ENCODE assay signal across 15 cellular contexts in the genomic region with DNA sequence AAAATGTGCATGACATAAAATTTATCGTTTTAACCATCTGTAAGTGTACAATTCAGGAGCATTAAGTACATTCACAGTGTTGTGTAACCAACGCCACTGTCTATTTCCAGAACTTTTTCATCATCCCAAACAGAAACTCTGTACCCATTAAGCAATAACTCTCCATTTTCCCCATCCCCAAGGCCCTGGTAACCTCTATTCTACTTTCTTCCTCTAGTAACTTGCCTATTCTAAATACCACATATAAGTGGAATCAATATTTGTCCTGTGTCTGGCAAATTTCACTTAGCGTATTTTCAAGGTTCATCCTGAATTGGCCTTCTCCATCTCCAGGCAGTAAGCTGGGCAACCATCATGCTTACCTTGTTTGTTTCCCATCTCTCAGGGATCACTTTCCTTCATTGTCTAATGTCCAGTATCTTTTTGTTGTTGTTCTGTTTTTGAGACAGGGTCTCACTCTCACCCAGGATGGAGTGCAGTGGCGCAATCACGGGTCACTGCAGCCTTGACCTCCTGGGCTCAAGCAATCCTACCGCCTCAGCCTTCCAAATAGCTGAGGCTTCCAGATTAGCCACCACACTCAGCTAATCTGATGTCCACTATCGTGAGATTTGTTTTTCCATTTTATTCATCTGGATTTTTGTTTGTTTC. TPM values are rescaled to one million over a fixed set of nuclear protein-coding genes. Genes with fewer than 3 reads are reported as not detected.
DNase-seq lines count a peak whose midpoint lies in the region; ATAC-seq, FAIRE-seq and TF ChIP-seq lines count a peak whose summit lies in the region.
"Had no signal": no experiment of that assay in that cellular context is flagged by ENCODE, and none has a peak within 500 bp of the region (broad histone marks: within the 10 kb centered on the region; RNA-seq: fewer than 3 reads in every experiment).

No MANE protein-coding gene starts in this region.

- no peaks in the 10 kb centered on the region for H3K9me1 ChIP-seq in K562 (ENCODE audit: control insufficient read depth, insufficient read depth, low read length)

- POLR2A ChIA-PET in K562 (lab: Yijun Ruan, JAX) = no interaction called here

- in situ Hi-C loops in K562 (cut with MboI) = no loop called here

- no peak overlapping the region for H3K9ac ChIP-seq in K562 (ENCODE audit: insufficient read depth in 1 of 2, low read depth in 2 of 2, low read length in 2 of 2)

- H3K27ac ChIP-seq in K562 (ENCODE audit: extremely low read depth, low read depth, low read length) (no peak overlapping the region), right lobe of liver (peak overlapping the region in 2 of 3 donors; percentile 64 to 77)
- H3K27ac ChIP-seq: 22Rv1, C4-2B had no signal

- H3K4me1 ChIP-seq in K562 (replicated peaks in 1 of 2; ENCODE audit: control insufficient read depth in 2 of 2, insufficient read depth in 2 of 2, low read length in 2 of 2) (no peaks in the 10 kb centered on the region), right lobe of liver (peaks cover 0 to 9% (median 0%) of the 10 kb centered on the region in 4 donors)

- H4K20me1 ChIP-seq in K562 (replicated peaks; ENCODE audit: control insufficient read depth, insufficient read depth, low read length) = no peaks in the 10 kb centered on the region

- H3K79me2 ChIP-seq in K562 (ENCODE audit: control insufficient read depth, insufficient read depth, low read length) = no peaks in the 10 kb centered on the region

- no peak overlapping the region for H2AFZ ChIP-seq in K562 (ENCODE audit: low read depth, low read length)

- no peak overlapping the region for H3K4me2 ChIP-seq in K562 (ENCODE audit: insufficient read depth, low read length)

- no TSS peak for BruUV-seq in K562 (replicated peaks; lab: Mats Ljungman, UMichigan)

- no peaks in the 10 kb centered on the region for H3K36me3 ChIP-seq in K562 (ENCODE audit: control insufficient read depth, insufficient read depth, low read length)
- H3K36me3 ChIP-seq in right lobe of liver = no peaks in the 10 kb centered on the region

- TF ChIP-seq RAD21 in K562 (CRISPR knock-in tag; conservative IDR thresholded peaks at IDR 0.05 in 1 of 2, IDR thresholded peaks at IDR 0.05 in 1 of 2) = no peak

- 12% methylated on average over 7 of the region's 7 CpGs for WGBS in K562 (ENCODE audit: insufficient coverage, low coverage, missing lambda C conversion rate)
- 45% methylated on average over 7 of the region's 7 CpGs for WGBS in right lobe of liver (ENCODE audit: insufficient coverage, low coverage, low lambda C conversion rate, missing lambda C conversion rate)

- FAIRE-seq in K562 (lab: Jason Lieb, UNC) = no peak

- CTCF ChIA-PET in K562 (lab: Yijun Ruan, JAX; ENCODE audit: low intra/inter-chr PET ratio) = no interaction called here

- no peak for TF ChIP-seq CTCF in K562 (IDR thresholded peaks at IDR 0.05 in 2 of 3, conservative IDR thresholded peaks at IDR 0.05 in 1 of 3; ENCODE audit: insufficient read depth in 2 of 3, low read depth in 1 of 3, low read length in 3 of 3)
- TF ChIP-seq CTCF in right lobe of liver (IDR thresholded peaks at IDR 0.05) = no peak

- ATAC-seq in K562 (no peak), right lobe of liver (peak; percentile 81 to 90 (median 84))
- ATAC-seq: PC-3 had no signal

- H3K27me3 ChIP-seq in K562 (ENCODE audit: control insufficient read depth in 2 of 2, insufficient read depth in 2 of 2, low read length in 2 of 2) (no peaks in the 10 kb centered on the region), right lobe of liver (no peaks in the 10 kb centered on the region)

- intact Hi-C loops in K562 (cut with micrococcal nuclease) = no loop called here
- intact Hi-C loops in right lobe of liver (cut with DNase I) = no loop called here

- H3K4me3 ChIP-seq in K562 (no peak overlapping the region), right lobe of liver (no peak overlapping the region)

- peak; percentile 3 for DNase-seq in NOMO-1 treated with dmso at 0.1 percent for 144 hours (lab: John Stamatoyannopoulos, UW; ENCODE audit: unreplicated experiment)
- no peak for DNase-seq in NOMO-1 treated with DMSO at 0.1 percent for 48 hours (lab: John Stamatoyannopoulos, UW; ENCODE audit: unreplicated experiment)
- DNase-seq in K562 (ENCODE audit: extremely low read depth in 1 of 4, low spot score in 3 of 4) = no peak
- DNase-seq in right lobe of liver = peak in 2 of 3 donors; percentile 59 to 76
- DNase-seq in NCI-H524 treated with DMSO at 0.1 percent for 48 hours (lab: John Stamatoyannopoulos, UW) = no peak
- DNase-seq in NCI-H2081 (lab: John Stamatoyannopoulos, UW) = no peak
- DNase-seq: DMS79; NCI-H1092 treated with DMSO at 0.1 percent for 48 hours; NCI-H748 treated with DMSO at 0.1 percent for 48 hours; NK-92 treated with Interleukin-12 subunit alpha and Interleukin-12 subunit beta, amount 100 ng/mL, for 24 hours; PC-3; RPMI8226; SHP77 treated with DMSO at 0.1 percent for 48 hours had no signal

- no peak for TF ChIP-seq EP300 in K562 (IDR thresholded peaks at IDR 0.05; ENCODE audit: low read length)

- H3K9me3 ChIP-seq in K562 (replicated peaks; ENCODE audit: control insufficient read depth, insufficient read depth, low read depth, low read length) (no peaks in the 10 kb centered on the region), right lobe of liver (no peaks in the 10 kb centered on the region)

- TF ChIP-seq POLR2A in K562 (conservative IDR thresholded peaks at IDR 0.05) (no peak), right lobe of liver (IDR thresholded peaks at IDR 0.05) (no peak)

RNA-seq across cellular contexts. Expression of gene GRIPAP1, which starts 17.7 kb away (rescaled TPM):
- 195 and 197 TPM in 2 replicates for total RNA-seq in K562 (2011; cell fraction: chromatin; rRNA removed; ENCODE audit: low replicate concordance)
- 52.9 and 55.0 TPM in 2 replicates for total RNA-seq in K562 (2011; cell fraction: nucleolus; rRNA removed)
- 112 and 180 TPM in 2 replicates for total RNA-seq in K562 (2011; cell fraction: nucleoplasm; rRNA removed)
- total RNA-seq in K562 (2014; rRNA removed) = 21.7 and 24.0 TPM in 2 replicates
- total RNA-seq in K562 (2014; rRNA removed; fragmentation: Illumina TruSeq; extraction: Trizol) = 15.3 and 16.2 TPM in 2 replicates
- 18.4 and 20.8 TPM in 2 replicates for total RNA-seq in K562 (2015; rRNA removed; fragmentation: Illumina TruSeq; extraction: Trizol)
- total RNA-seq in K562 (2021) = 27.4 and 37.5 TPM in 2 replicates
- 28.8 and 31.9 TPM in 2 replicates for polyA plus RNA-seq in K562 (2011; rRNA removed)
- 15.3 and 19.5 TPM in 2 replicates for polyA plus RNA-seq in K562 (2011; cell fraction: cytosol; rRNA removed)
- polyA plus RNA-seq in K562 (2011; cell fraction: nucleus; rRNA removed) = 159 and 162 TPM in 2 replicates
- polyA plus RNA-seq in K562 (2012) = 26.9 and 43.0 TPM in 2 replicates
- polyA plus RNA-seq in K562 (2014; fragmentation: Illumina TruSeq; extraction: Trizol) = 27.3 and 31.0 TPM in 2 replicates
- polyA plus RNA-seq in K562 (2014; fragmentation: Nextera tagmentation; extraction: Ambion mirVana) = 1 to 10 TPM; 4.1 to 4.6 TPM
- polyA plus RNA-seq in K562 (2014; rRNA removed) = 41.6 and 42.4 TPM in 2 replicates
- 26.0 and 41.0 TPM in 2 replicates for polyA minus RNA-seq in K562 (2011; rRNA and poly(A)+ RNA removed)
- 7.2 and 8.1 TPM in 2 replicates for polyA minus RNA-seq in K562 (2011; cell fraction: cytosol; rRNA and poly(A)+ RNA removed)
- polyA minus RNA-seq in K562 (2011; cell fraction: nucleus; rRNA and poly(A)+ RNA removed) = 21.1 and 50.1 TPM in 2 replicates
- 10 to 100 TPM; 15.3 to 32.1 (median 22.0) TPM for total RNA-seq in right lobe of liver

RNA-seq across cellular contexts. Expression of gene TFE3, which starts 23.4 kb away (rescaled TPM):
- total RNA-seq in K562 (2011; cell fraction: chromatin; rRNA removed; ENCODE audit: low replicate concordance) = 40.6 and 53.3 TPM in 2 replicates
- 26.7 and 35.2 TPM in 2 replicates for total RNA-seq in K562 (2011; cell fraction: nucleolus; rRNA removed)
- 33.7 and 52.6 TPM in 2 replicates for total RNA-seq in K562 (2011; cell fraction: nucleoplasm; rRNA removed)
- total RNA-seq in K562 (2014; rRNA removed) (15.9 and 20.8 TPM in 2 replicates), K562 (2014; rRNA removed; fragmentation: Illumina TruSeq; extraction: Trizol) (8.4 and 9.5 TPM in 2 replicates), K562 (2015; rRNA removed; fragmentation: Illumina TruSeq; extraction: Trizol) (11.8 and 11.9 TPM in 2 replicates), K562 (2021) (16.9 and 20.3 TPM in 2 replicates), right lobe of liver (10 to 100 TPM; 14.9 to 43.3 (median 23.3) TPM)
- polyA plus RNA-seq in K562 (2011; rRNA removed) (10.5 and 11.2 TPM in 2 replicates), K562 (2014; fragmentation: Illumina TruSeq; extraction: Trizol) (18.7 and 20.6 TPM in 2 replicates), K562 (2014; fragmentation: Nextera tagmentation; extraction: Ambion mirVana) (1 to 10 TPM; 1.9 to 3.8 TPM), K562 (2014; rRNA removed) (14.8 and 15.1 TPM in 2 replicates)
- polyA plus RNA-seq in K562 (2011; cell fraction: cytosol; rRNA removed) = 13.1 and 28.0 TPM in 2 replicates
- 11.2 and 20.3 TPM in 2 replicates for polyA plus RNA-seq in K562 (2011; cell fraction: nucleus; rRNA removed)
- 18.1 and 29.3 TPM in 2 replicates for polyA plus RNA-seq in K562 (2012)
- polyA minus RNA-seq in K562 (2011; rRNA and poly(A)+ RNA removed) = 15.7 and 26.0 TPM in 2 replicates
- 22.6 and 27.9 TPM in 2 replicates for polyA minus RNA-seq in K562 (2011; cell fraction: cytosol; rRNA and poly(A)+ RNA removed)
- 12.1 and 15.5 TPM in 2 replicates for polyA minus RNA-seq in K562 (2011; cell fraction: nucleus; rRNA and poly(A)+ RNA removed)

RNA-seq across cellular contexts. Expression of gene CCDC120, which starts 39.1 kb away (rescaled TPM):
- total RNA-seq in K562 (2011; cell fraction: chromatin; rRNA removed; ENCODE audit: low replicate concordance) = 4.7 and 8.2 TPM in 2 replicates
- 2.5 and 2.9 TPM in 2 replicates for total RNA-seq in K562 (2011; cell fraction: nucleolus; rRNA removed)
- 4.4 and 7.8 TPM in 2 replicates for total RNA-seq in K562 (2011; cell fraction: nucleoplasm; rRNA removed)
- total RNA-seq in K562 (2014; rRNA removed) = 0.77 and 1.1 TPM in 2 replicates
- 0.22 and 0.29 TPM in 2 replicates for total RNA-seq in K562 (2014; rRNA removed; fragmentation: Illumina TruSeq; extraction: Trizol)
- 0.40 and 0.57 TPM in 2 replicates for total RNA-seq in K562 (2015; rRNA removed; fragmentation: Illumina TruSeq; extraction: Trizol)
- total RNA-seq in K562 (2021) = 3.1 and 3.6 TPM in 2 replicates
- polyA plus RNA-seq in K562 (2011; rRNA removed) = 0.54 and 1.3 TPM in 2 replicates
- 0.74 and 0.97 TPM in 2 replicates for polyA plus RNA-seq in K562 (2011; cell fraction: cytosol; rRNA removed)
- polyA plus RNA-seq in K562 (2011; cell fraction: nucleus; rRNA removed) = 3.4 and 4.4 TPM in 2 replicates
- polyA plus RNA-seq in K562 (2012) = 1.9 and 3.0 TPM in 2 replicates
- polyA plus RNA-seq in K562 (2014; fragmentation: Illumina TruSeq; extraction: Trizol) = 1.9 and 2.0 TPM in 2 replicates
- under 1 TPM; 0.13 to 0.14 TPM for polyA plus RNA-seq in K562 (2014; fragmentation: Nextera tagmentation; extraction: Ambion mirVana)
- 1.3 and 2.2 TPM in 2 replicates for polyA plus RNA-seq in K562 (2014; rRNA removed)
- polyA minus RNA-seq in K562 (2011; rRNA and poly(A)+ RNA removed) = 0.32 and 0.51 TPM in 2 replicates
- polyA minus RNA-seq in K562 (2011; cell fraction: cytosol; rRNA and poly(A)+ RNA removed) = 0.48 and 0.64 TPM in 2 replicates
- polyA minus RNA-seq in K562 (2011; cell fraction: nucleus; rRNA and poly(A)+ RNA removed) = 0.67 and 0.78 TPM in 2 replicates
- total RNA-seq in right lobe of liver = 10 to 100 TPM in 1 of 6 experiments, 1 to 10 TPM in 5; 3.3 to 12.1 (median 4.5) TPM

RNA-seq across cellular contexts. Expression of gene KCND1, which starts 48.1 kb away (rescaled TPM):
- total RNA-seq in K562 (2011; cell fraction: chromatin; rRNA removed; ENCODE audit: low replicate concordance) = 6.1 and 10.2 TPM in 2 replicates
- 3.3 and 3.7 TPM in 2 replicates for total RNA-seq in K562 (2011; cell fraction: nucleolus; rRNA removed)
- 4.0 and 5.6 TPM in 2 replicates for total RNA-seq in K562 (2011; cell fraction: nucleoplasm; rRNA removed)
- total RNA-seq in K562 (2014; rRNA removed) (0.20 TPM in 1 of 2 replicates, not detected in the other), K562 (2014; rRNA removed; fragmentation: Illumina TruSeq; extraction: Trizol) (0.16 and 0.22 TPM in 2 replicates), K562 (2015; rRNA removed; fragmentation: Illumina TruSeq; extraction: Trizol) (0.19 and 0.36 TPM in 2 replicates), K562 (2021) (0.75 and 0.83 TPM in 2 replicates), right lobe of liver (1 to 10 TPM in 1 of 6 experiments, under 1 TPM in 5; 0.31 to 1.2 (median 0.46) TPM)
- polyA plus RNA-seq in K562 (2011; rRNA removed) (0.42 and 0.72 TPM in 2 replicates), K562 (2014; fragmentation: Illumina TruSeq; extraction: Trizol) (0.78 and 0.83 TPM in 2 replicates), K562 (2014; fragmentation: Nextera tagmentation; extraction: Ambion mirVana) (under 1 TPM; 0.06 to 0.14 TPM), K562 (2014; rRNA removed) (0.39 and 0.60 TPM in 2 replicates)
- 0.31 and 0.49 TPM in 2 replicates for polyA plus RNA-seq in K562 (2011; cell fraction: cytosol; rRNA removed)
- 5.4 and 6.7 TPM in 2 replicates for polyA plus RNA-seq in K562 (2011; cell fraction: nucleus; rRNA removed)
- polyA plus RNA-seq in K562 (2012) = 0.76 and 3.4 TPM in 2 replicates
- 0.32 and 0.51 TPM in 2 replicates for polyA minus RNA-seq in K562 (2011; rRNA and poly(A)+ RNA removed)
- 0.48 TPM in 1 of 2 replicates, not detected in the other for polyA minus RNA-seq in K562 (2011; cell fraction: cytosol; rRNA and poly(A)+ RNA removed)
- 0.67 and 1.00 TPM in 2 replicates for polyA minus RNA-seq in K562 (2011; cell fraction: nucleus; rRNA and poly(A)+ RNA removed)

RNA-seq across cellular contexts. Expression of gene PRAF2, which starts 54.1 kb away (rescaled TPM):
- 7.1 and 19.3 TPM in 2 replicates for total RNA-seq in K562 (2011; cell fraction: chromatin; rRNA removed; ENCODE audit: low replicate concordance)
- total RNA-seq in K562 (2011; cell fraction: nucleolus; rRNA removed) = 10.7 and 13.4 TPM in 2 replicates
- total RNA-seq in K562 (2011; cell fraction: nucleoplasm; rRNA removed) = 11.1 and 15.0 TPM in 2 replicates
- total RNA-seq in K562 (2014; rRNA removed) = 2.0 and 2.4 TPM in 2 replicates
- 0.55 and 0.64 TPM in 2 replicates for total RNA-seq in K562 (2014; rRNA removed; fragmentation: Illumina TruSeq; extraction: Trizol)
- total RNA-seq in K562 (2015; rRNA removed; fragmentation: Illumina TruSeq; extraction: Trizol) = 0.75 and 1.2 TPM in 2 replicates
- total RNA-seq in K562 (2021) = 2.8 and 3.8 TPM in 2 replicates
- polyA plus RNA-seq in K562 (2011; rRNA removed) = 2.5 and 5.3 TPM in 2 replicates
- 2.9 and 4.7 TPM in 2 replicates for polyA plus RNA-seq in K562 (2011; cell fraction: cytosol; rRNA removed)
- 23.9 and 40.4 TPM in 2 replicates for polyA plus RNA-seq in K562 (2011; cell fraction: nucleus; rRNA removed)
- polyA plus RNA-seq in K562 (2012) = 2.3 and 14.7 TPM in 2 replicates
- 3.6 and 3.7 TPM in 2 replicates for polyA plus RNA-seq in K562 (2014; fragmentation: Illumina TruSeq; extraction: Trizol)
- under 1 TPM; 0.24 to 0.29 TPM for polyA plus RNA-seq in K562 (2014; fragmentation: Nextera tagmentation; extraction: Ambion mirVana)
- polyA plus RNA-seq in K562 (2014; rRNA removed) = 3.8 and 5.7 TPM in 2 replicates
- 0.63 and 0.72 TPM in 2 replicates for polyA minus RNA-seq in K562 (2011; rRNA and poly(A)+ RNA removed)
- 0.67 and 1.4 TPM in 2 replicates for polyA minus RNA-seq in K562 (2011; cell fraction: cytosol; rRNA and poly(A)+ RNA removed)
- 3.9 and 4.9 TPM in 2 replicates for polyA minus RNA-seq in K562 (2011; cell fraction: nucleus; rRNA and poly(A)+ RNA removed)
- 10 to 100 TPM in 1 of 6 experiments, 1 to 10 TPM in 5; 3.1 to 11.2 (median 5.1) TPM for total RNA-seq in right lobe of liver

Comparison
In these comparisons a context has a peak if more than half of its experiments do, and no peak if none do; other contexts are left out.
1. DNase-seq: peak in NOMO-1 treated with dmso at 0.1 percent for 144 hours (single experiment) and right lobe of liver (2 of 3); none in NOMO-1 treated with DMSO at 0.1 percent for 48 hours (single experiment), K562 (0 of 4), NCI-H524 treated with DMSO at 0.1 percent for 48 hours (single experiment) and NCI-H2081 (0 of 2).